Comparison of ENCODE assay signal across 18 cellular contexts in genomic region chr5:176680226-176680563, GRCh38. TPM values are rescaled to one million over a fixed set of nuclear protein-coding genes. Genes with fewer than 3 reads are reported as not detected.
"Had no signal": no experiment of that assay in that cellular context is flagged by ENCODE, and none has a peak within 500 bp of the region (broad histone marks: within the 10 kb centered on the region; RNA-seq: fewer than 3 reads in every experiment).

No MANE protein-coding gene starts in this region.

- DNase-seq: activated CD4-positive, alpha-beta T cell treated with anti-CD3 and anti-CD28 coated beads, Interleukin-2, amount 10 ng/mL, durations not matched to agents 7 days and 5 days; activated CD4-positive, CD25-positive, alpha-beta regulatory T cell; activated naive CD4-positive, alpha-beta T cell treated with anti-CD3 and anti-CD28 coated beads for 36 hours; activated T-cell treated with anti-CD3 and anti-CD28 coated beads for 4 hours; effector CD8-positive, alpha-beta T cell; psoas muscle; sigmoid colon; stimulated activated CD4-positive, alpha-beta T cell treated with anti-CD3 and anti-CD28 coated beads, Interleukin-2, amount 100 ng/mL, for 24 hours; stimulated activated naive CD4-positive, alpha-beta T cell treated with Interleukin-2 at 50 U/mL for 16 hours; T-helper 17 cell; upper lobe of left lung had no signal

- H3K27ac Mint-ChIP-seq: activated CD4-positive, alpha-beta T cell treated with anti-CD3 and anti-CD28 coated beads, Interleukin-2, amount 10 ng/mL, durations not matched to agents 7 days and 5 days; activated naive CD4-positive, alpha-beta T cell treated with anti-CD3 and anti-CD28 coated beads for 36 hours; activated T-helper 17 cell treated with anti-CD3 and anti-CD28 coated beads, Interleukin-2, amount 50 U/mL, for 72 hours; T-helper 17 cell had no signal

- H3K4me3 Mint-ChIP-seq: activated CD4-positive, alpha-beta T cell treated with anti-CD3 and anti-CD28 coated beads, Interleukin-2, amount 10 ng/mL, durations not matched to agents 7 days and 5 days; activated naive CD4-positive, alpha-beta T cell treated with anti-CD3 and anti-CD28 coated beads for 36 hours; activated T-helper 17 cell treated with anti-CD3 and anti-CD28 coated beads, Interleukin-2, amount 50 U/mL, for 72 hours; T-helper 17 cell had no signal

- ATAC-seq: activated T-helper 17 cell treated with anti-CD3 and anti-CD28 coated beads, Interleukin-2, amount 50 U/mL, for 72 hours; psoas muscle; T-helper 17 cell had no signal

- H3K36me3 ChIP-seq: sigmoid colon, upper lobe of left lung had no signal

- H3K4me3 ChIP-seq: coronary artery, psoas muscle, sigmoid colon, upper lobe of left lung had no signal

- H3K4me1 Mint-ChIP-seq: activated CD4-positive, alpha-beta T cell treated with anti-CD3 and anti-CD28 coated beads, Interleukin-2, amount 10 ng/mL, durations not matched to agents 7 days and 5 days; activated T-helper 17 cell treated with anti-CD3 and anti-CD28 coated beads, Interleukin-2, amount 50 U/mL, for 72 hours had no signal

- H3K27ac ChIP-seq: coronary artery, psoas muscle, sigmoid colon, upper lobe of left lung had no signal

- H3K9me3 ChIP-seq: psoas muscle had no signal

RNA-seq across cellular contexts. Expression of gene EIF4E1B, which starts 49.7 kb away (rescaled TPM):
- total RNA-seq: activated CD4-positive, alpha-beta T cell treated with anti-CD3 and anti-CD28 coated beads, Interleukin-2, amount 10 ng/mL, durations not matched to agents 7 days and 5 days; activated CD8-positive, alpha-beta memory T cell treated with anti-CD3 and anti-CD28 coated beads for 36 hours; activated naive CD4-positive, alpha-beta T cell treated with anti-CD3 and anti-CD28 coated beads for 36 hours; activated T-helper 17 cell treated with anti-CD3 and anti-CD28 coated beads, Interleukin-2, amount 50 U/mL, for 72 hours; epithelial cell of proximal tubule; liver; myocyte; psoas muscle; T-helper 17 cell; upper lobe of left lung had no signal
- polyA plus RNA-seq: keratinocyte, liver, sigmoid colon had no signal

RNA-seq across cellular contexts. Expression of gene SNCB, which starts 49.9 kb away (rescaled TPM):
- total RNA-seq: activated CD4-positive, alpha-beta T cell treated with anti-CD3 and anti-CD28 coated beads, Interleukin-2, amount 10 ng/mL, durations not matched to agents 7 days and 5 days; activated CD8-positive, alpha-beta memory T cell treated with anti-CD3 and anti-CD28 coated beads for 36 hours; activated naive CD4-positive, alpha-beta T cell treated with anti-CD3 and anti-CD28 coated beads for 36 hours; activated T-helper 17 cell treated with anti-CD3 and anti-CD28 coated beads, Interleukin-2, amount 50 U/mL, for 72 hours; liver; T-helper 17 cell; upper lobe of left lung had no signal
- polyA plus RNA-seq: liver had no signal
